Comparison of ENCODE assay signal across 21 cellular contexts in genomic region chr4:174307694-174308093, GRCh38.
"Had no signal": no experiment of that assay in that cellular context is flagged by ENCODE, and none has a peak within 500 bp of the region (broad histone marks: within the 10 kb centered on the region; RNA-seq: fewer than 3 reads in every experiment).

No MANE protein-coding gene starts in this region.

- H3K4me3 ChIP-seq: coronary artery, esophagus squamous epithelium, gastrocnemius medialis, ovary, prostate gland, vagina had no signal

- ATAC-seq: activated T-cell treated with anti-CD3 and anti-CD28 coated beads, Interleukin-2, amount 50 U/mL, for 72 hours; gastrocnemius medialis; left colon; stimulated activated naive B cell treated with anti-CD40 and anti-IgM and Interleukin-4, amounts not matched to agents 10 μg/mL and 1 μg/mL and 100 μg/mL, for 72 hours had no signal

- H3K9me3 ChIP-seq: esophagus squamous epithelium, gastrocnemius medialis, neutrophil, ovary, prostate gland, vagina had no signal

- DNase-seq: activated B cell treated with CpG ODN at 0.5 μM for 24 hours; activated CD4-positive, alpha-beta T cell treated with anti-CD3 and anti-CD28 coated beads for 4 hours; activated CD4-positive, alpha-beta T cell treated with anti-CD3 and anti-CD28 coated beads, Interleukin-2, amount 50 U/mL, for 48 hours; activated effector memory CD4-positive, alpha-beta T cell treated with Interleukin-2 at 50 U/mL for 16 hours; activated naive CD4-positive, alpha-beta T cell treated with anti-CD3 and anti-CD28 coated beads, Interleukin-2, amount 10 ng/mL, durations not matched to agents 7 days and 5 days; activated T-cell treated with anti-CD3 and anti-CD28 coated beads, Interleukin-2, amount 50 U/mL, for 72 hours; cerebellar nuclear complex; esophagus squamous epithelium; gastrocnemius medialis; head of caudate nucleus; hypothalamus; islet precursor cell; left colon; ovary; stimulated activated CD4-positive, alpha-beta T cell treated with anti-CD3 and anti-CD28 coated beads, Interleukin-2, amount 100 ng/mL, for 48 hours; stimulated activated CD8-positive, alpha-beta memory T cell treated with anti-CD3 and anti-CD28 coated beads, Interleukin-4, amount 100 ng/mL, for 48 hours; stimulated activated naive B cell treated with anti-CD40 and anti-IgM and Interleukin-4, amounts not matched to agents 10 μg/mL and 1 μg/mL and 100 μg/mL, for 72 hours had no signal

- H3K4me1 ChIP-seq: esophagus squamous epithelium, gastrocnemius medialis, prostate gland, vagina had no signal

- H3K27ac ChIP-seq: coronary artery, esophagus squamous epithelium, gastrocnemius medialis, neutrophil, ovary, prostate gland, vagina had no signal

- H3K36me3 ChIP-seq: ovary, prostate gland had no signal

- H3K27me3 ChIP-seq: esophagus squamous epithelium, gastrocnemius medialis, neutrophil, vagina had no signal
